ENCODE assay signal across 23 cellular contexts in genomic region chr12:16796168-16796567, GRCh38.
"Had no signal": no experiment of that assay in that cellular context is flagged by ENCODE, and none has a peak within 500 bp of the region (broad histone marks: within the 10 kb centered on the region; RNA-seq: fewer than 3 reads in every experiment).

No MANE protein-coding gene starts in this region.

- H3K4me1 Mint-ChIP-seq: naive B cell; nephron; stimulated activated naive B cell treated with anti-CD40 and anti-IgM and Interleukin-4, amounts not matched to agents 10 μg/mL and 1 μg/mL and 100 μg/mL, for 72 hours; stimulated activated naive CD8-positive, alpha-beta T cell treated with anti-CD3 and anti-CD28 coated beads, Interleukin-15, amount 100 ng/mL, for 72 hours had no signal

- H3K9me3 Mint-ChIP-seq: nephron had no signal

- H3K4me3 Mint-ChIP-seq: dendritic cell treated with granulocyte-macrophage colony-stimulating factor and Interleukin-4, amounts not matched to agents 40 ng/mL and 50 ng/mL, for 4 days; effector memory CD8-positive, alpha-beta T cell; naive B cell; nephron; stimulated activated naive B cell treated with anti-CD40 and anti-IgM and Interleukin-4, amounts not matched to agents 10 μg/mL and 1 μg/mL and 100 μg/mL, for 72 hours; stimulated activated naive CD8-positive, alpha-beta T cell treated with anti-CD3 and anti-CD28 coated beads, Interleukin-15, amount 100 ng/mL, for 72 hours had no signal

- H3K4me3 ChIP-seq: esophagus squamous epithelium, gastroesophageal sphincter, lung, psoas muscle, right lobe of liver, testis, tibial nerve, upper lobe of right lung, vagina had no signal

- H3K36me3 ChIP-seq: esophagus squamous epithelium, gastroesophageal sphincter, right lobe of liver, tibial nerve, upper lobe of right lung, vagina had no signal

- H3K27me3 ChIP-seq: esophagus squamous epithelium, gastroesophageal sphincter, right lobe of liver, testis, tibial nerve, upper lobe of right lung, vagina had no signal

- H3K27ac Mint-ChIP-seq: dendritic cell treated with granulocyte-macrophage colony-stimulating factor and Interleukin-4, amounts not matched to agents 40 ng/mL and 50 ng/mL, for 4 days; effector memory CD8-positive, alpha-beta T cell; naive B cell; nephron; stimulated activated naive B cell treated with anti-CD40 and anti-IgM and Interleukin-4, amounts not matched to agents 10 μg/mL and 1 μg/mL and 100 μg/mL, for 72 hours; stimulated activated naive CD8-positive, alpha-beta T cell treated with anti-CD3 and anti-CD28 coated beads, Interleukin-15, amount 100 ng/mL, for 72 hours had no signal

- H3K27me3 Mint-ChIP-seq: dendritic cell treated with granulocyte-macrophage colony-stimulating factor and Interleukin-4, amounts not matched to agents 40 ng/mL and 50 ng/mL, for 4 days; effector memory CD8-positive, alpha-beta T cell; naive B cell; stimulated activated naive B cell treated with anti-CD40 and anti-IgM and Interleukin-4, amounts not matched to agents 10 μg/mL and 1 μg/mL and 100 μg/mL, for 72 hours; stimulated activated naive CD8-positive, alpha-beta T cell treated with anti-CD3 and anti-CD28 coated beads, Interleukin-15, amount 100 ng/mL, for 72 hours had no signal

- H3K36me3 Mint-ChIP-seq: naive B cell; stimulated activated naive B cell treated with anti-CD40 and anti-IgM and Interleukin-4, amounts not matched to agents 10 μg/mL and 1 μg/mL and 100 μg/mL, for 72 hours had no signal

- DNase-seq: effector memory CD8-positive, alpha-beta T cell; esophagus squamous epithelium; foreskin fibroblast; glutamatergic neuron; kidney; left cardiac atrium; left ventricle myocardium superior; naive B cell; psoas muscle; retina; right lobe of liver; stimulated activated CD4-positive, alpha-beta T cell treated with anti-CD3 and anti-CD28 coated beads, Interleukin-4, amount 100 ng/mL, for 24 hours; stimulated activated naive B cell treated with anti-CD40 and anti-IgM and Interleukin-4, amounts not matched to agents 10 μg/mL and 1 μg/mL and 100 μg/mL, for 72 hours; stimulated activated naive CD8-positive, alpha-beta T cell treated with anti-CD3 and anti-CD28 coated beads, Interleukin-15, amount 100 ng/mL, for 72 hours; testis; upper lobe of right lung had no signal

- H3K9ac ChIP-seq: parathyroid adenoma had no signal

- H3K4me1 ChIP-seq: esophagus squamous epithelium, gastroesophageal sphincter, parathyroid adenoma, psoas muscle, right lobe of liver, testis, tibial nerve, upper lobe of right lung, vagina had no signal

- H3K27ac ChIP-seq: esophagus squamous epithelium, gastroesophageal sphincter, parathyroid adenoma, psoas muscle, right lobe of liver, testis, tibial nerve, upper lobe of right lung, vagina had no signal

- ATAC-seq: effector memory CD8-positive, alpha-beta T cell; gastroesophageal sphincter; left cardiac atrium; left ventricle myocardium superior; psoas muscle; right lobe of liver; stimulated activated naive B cell treated with anti-CD40 and anti-IgM and Interleukin-4, amounts not matched to agents 10 μg/mL and 1 μg/mL and 100 μg/mL, for 72 hours; stimulated activated naive CD8-positive, alpha-beta T cell treated with anti-CD3 and anti-CD28 coated beads, Interleukin-15, amount 100 ng/mL, for 72 hours; upper lobe of right lung had no signal

- H3K9me3 ChIP-seq: esophagus squamous epithelium, gastroesophageal sphincter, psoas muscle, right lobe of liver, testis, tibial nerve, upper lobe of right lung, vagina had no signal
